In the genomic region with DNA sequence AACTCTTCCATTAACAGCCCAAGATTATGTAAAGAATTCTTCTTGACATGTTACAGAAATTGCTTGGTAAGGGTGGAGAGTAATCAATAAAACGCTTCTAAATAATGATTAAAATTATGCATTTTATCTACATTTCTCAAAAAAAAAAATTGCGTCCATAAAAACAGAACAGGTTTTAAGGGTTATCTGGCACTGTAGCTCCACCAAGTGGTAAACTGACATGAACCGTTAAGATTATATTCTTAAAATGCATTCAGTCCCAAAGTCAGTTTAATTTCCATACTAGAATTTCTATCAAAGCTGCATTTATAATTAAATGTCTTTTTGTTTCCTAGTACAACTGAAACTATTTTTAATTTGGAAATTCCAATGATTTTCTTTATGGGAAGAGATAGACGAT, we compare ENCODE assay signal across 8 cellular contexts.
DNase-seq lines count a peak whose midpoint lies in the region; ATAC-seq and TF ChIP-seq lines count a peak whose summit lies in the region.

No MANE protein-coding gene starts in this region.

- DNase-seq in AG20443 (ENCODE audit: low spot score) (peak; percentile 25), H4 (ENCODE audit: low spot score) (peak; percentile 37), inferior parietal cortex (ENCODE audit: extremely low spot score) (peak; percentile 67), uterus (no peak), MV-4-11 (lab: John Stamatoyannopoulos, UW) (no peak)
- DNase-seq in activated CD4-positive, alpha-beta T cell treated with anti-CD3 and anti-CD28 coated beads for 48 hours: no peak

- H3K27ac ChIP-seq in uterus: no peak overlapping the region

- peak in 1 of 4 experiments; percentile 15 for TF ChIP-seq CTCF in uterus (IDR thresholded peaks at IDR 0.05)

- intact Hi-C loops in uterus (cut with DNase I; ENCODE audit: low total_unique reads): no loop called here

- no peak overlapping the region for H3K4me3 ChIP-seq in uterus

- TF ChIP-seq POLR2A in uterus (IDR thresholded peaks at IDR 0.05): no peak

- ATAC-seq in SK-N-SH treated with all-trans-retinoic acid at 6 μM for 48 hours (peak; percentile 68), HG02623 (IDR thresholded peaks at IDR 0.05; ENCODE audit: unreplicated experiment) (no peak)

- H3K4me1 ChIP-seq in uterus: no peaks in the 10 kb centered on the region

- no peaks in the 10 kb centered on the region for H3K27me3 ChIP-seq in uterus

- H3K36me3 ChIP-seq in uterus: no peaks in the 10 kb centered on the region

- H3K9me3 ChIP-seq in uterus: no peaks in the 10 kb centered on the region

TF ChIP-seq in SK-N-SH treated with all-trans-retinoic acid at 6 μM for 48 hours, 23 proteins besides CTCF, POLR2A, EP300 and RAD21:
- TF ChIP-seq, protein P1, sequence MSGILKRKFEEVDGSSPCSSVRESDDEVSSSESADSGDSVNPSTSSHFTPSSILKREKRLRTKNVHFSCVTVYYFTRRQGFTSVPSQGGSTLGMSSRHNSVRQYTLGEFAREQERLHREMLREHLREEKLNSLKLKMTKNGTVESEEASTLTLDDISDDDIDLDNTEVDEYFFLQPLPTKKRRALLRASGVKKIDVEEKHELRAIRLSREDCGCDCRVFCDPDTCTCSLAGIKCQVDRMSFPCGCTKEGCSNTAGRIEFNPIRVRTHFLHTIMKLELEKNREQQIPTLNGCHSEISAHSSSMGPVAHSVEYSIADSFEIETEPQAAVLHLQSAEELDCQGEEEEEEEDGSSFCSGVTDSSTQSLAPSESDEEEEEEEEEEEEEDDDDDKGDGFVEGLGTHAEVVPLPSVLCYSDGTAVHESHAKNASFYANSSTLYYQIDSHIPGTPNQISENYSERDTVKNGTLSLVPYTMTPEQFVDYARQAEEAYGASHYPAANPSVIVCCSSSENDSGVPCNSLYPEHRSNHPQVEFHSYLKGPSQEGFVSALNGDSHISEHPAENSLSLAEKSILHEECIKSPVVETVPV (CRISPR knock-in tag; IDR thresholded peaks at IDR 0.05): no peak
- TF ChIP-seq TCF4 (CRISPR knock-in tag; IDR thresholded peaks at IDR 0.05; ENCODE audit: borderline replicate concordance): no peak

Comparison
In these comparisons a context has a peak if more than half of its experiments do, and no peak if none do; other contexts are left out.
1. DNase-seq: peak in AG20443 (single experiment), H4 (single experiment) and inferior parietal cortex (single experiment); none in uterus (0 of 2), activated CD4-positive, alpha-beta T cell treated with anti-CD3 and anti-CD28 coated beads for 48 hours (single experiment) and MV-4-11 (single experiment).